Comparison of ENCODE assay signal across 8 cellular contexts in genomic region chr11:72781313-72782080, GRCh38. TPM values are rescaled to one million over a fixed set of nuclear protein-coding genes. Genes with fewer than 3 reads are reported as not detected.
DNase-seq lines count a peak whose midpoint lies in the region; ATAC-seq and TF ChIP-seq lines count a peak whose summit lies in the region.

No MANE protein-coding gene starts in this region.

- no peaks in the 10 kb centered on the region for H3K36me3 ChIP-seq in DND-41 (ENCODE audit: insufficient read depth, low read length)
- H3K36me3 ChIP-seq in HUES64 (ENCODE audit: insufficient read depth, low read length) = no peaks in the 10 kb centered on the region

- H4K20me1 ChIP-seq in DND-41 (ENCODE audit: insufficient read depth, low read length) = peaks cover 6% of the 10 kb centered on the region

- no peaks in the 10 kb centered on the region for H3K36me3 Mint-ChIP-seq in stimulated activated memory B cell treated with anti-CD40 and anti-IgM and Interleukin-4, amounts not matched to agents 10 μg/mL and 1 μg/mL and 100 μg/mL, for 72 hours

- peak overlapping the region; percentile 35; the same call in 1 of the 2 replicates for H3K9ac ChIP-seq in DND-41 (ENCODE audit: low read depth, low read length)
- no peak overlapping the region for H3K9ac ChIP-seq in HUES64 (ENCODE audit: low read depth, low read length)

- H3K9me3 Mint-ChIP-seq in stimulated activated memory B cell treated with anti-CD40 and anti-IgM and Interleukin-4, amounts not matched to agents 10 μg/mL and 1 μg/mL and 100 μg/mL, for 72 hours = no peaks in the 10 kb centered on the region

- 1% methylated on average over 87 of the region's 89 CpGs for WGBS in HUES64

- H3K27ac Mint-ChIP-seq in stimulated activated memory B cell treated with anti-CD40 and anti-IgM and Interleukin-4, amounts not matched to agents 10 μg/mL and 1 μg/mL and 100 μg/mL, for 72 hours = peak overlapping the region; percentile 66

- no peaks in the 10 kb centered on the region for H3K9me3 ChIP-seq in DND-41 (ENCODE audit: insufficient read depth, low read length, severe bottlenecking)
- no peaks in the 10 kb centered on the region for H3K9me3 ChIP-seq in HUES64 (ENCODE audit: insufficient read depth, low read depth, low read length)

- no peak for TF ChIP-seq CTCF in DND-41 (IDR thresholded peaks at IDR 0.05; ENCODE audit: borderline replicate concordance, extremely low read depth, low read length, poor library complexity, severe bottlenecking)

- H2AFZ ChIP-seq in DND-41 (ENCODE audit: low read depth, low read length) = peak overlapping the region; percentile 55

- H3K4me1 Mint-ChIP-seq in stimulated activated memory B cell treated with anti-CD40 and anti-IgM and Interleukin-4, amounts not matched to agents 10 μg/mL and 1 μg/mL and 100 μg/mL, for 72 hours = peaks cover 53% of the 10 kb centered on the region

- ATAC-seq in DND-41 (ENCODE audit: insufficient read depth, low read depth) (peak; percentile 80), GM21447 (IDR thresholded peaks at IDR 0.05; ENCODE audit: unreplicated experiment) (no peak)
- peak; percentile 77 for ATAC-seq in stimulated activated memory B cell treated with anti-CD40 and anti-IgM and Interleukin-4, amounts not matched to agents 10 μg/mL and 1 μg/mL and 100 μg/mL, for 72 hours

- no peak overlapping the region for H3K27ac ChIP-seq in DND-41 (ENCODE audit: low read length)
- H3K27ac ChIP-seq in HUES64 (ENCODE audit: low read depth, low read length) = no peak overlapping the region

- peak overlapping the region; percentile 62 for H3K4me2 ChIP-seq in DND-41 (ENCODE audit: insufficient read depth, low read length)

- H3K4me3 ChIP-seq in DND-41 (ENCODE audit: low read depth in 1 of 2, low read length in 2 of 2) = peak overlapping the region in 1 of 2 experiments; percentile 51; a peak in 2 of 4 replicates
- H3K4me3 ChIP-seq in HUES64 (ENCODE audit: low read length) = peak overlapping the region; percentile 50

- H3K27me3 ChIP-seq in DND-41 (ENCODE audit: insufficient read depth, low read length, poor library complexity) = no peaks in the 10 kb centered on the region
- peaks cover 11% of the 10 kb centered on the region for H3K27me3 ChIP-seq in HUES64 (ENCODE audit: insufficient read depth, low read length)

- H3K4me1 ChIP-seq in DND-41 (ENCODE audit: insufficient read depth, low read length) (peaks cover 12% of the 10 kb centered on the region), HUES64 (ENCODE audit: insufficient read depth, low read length) (peaks cover 2% of the 10 kb centered on the region; the same call in 1 of the 2 replicates)

- H3K79me2 ChIP-seq in DND-41 (ENCODE audit: insufficient read depth, low read length) = no peaks in the 10 kb centered on the region

- peak overlapping the region; percentile 79 for H3K4me3 Mint-ChIP-seq in stimulated activated memory B cell treated with anti-CD40 and anti-IgM and Interleukin-4, amounts not matched to agents 10 μg/mL and 1 μg/mL and 100 μg/mL, for 72 hours

- no peaks in the 10 kb centered on the region for H3K27me3 Mint-ChIP-seq in stimulated activated memory B cell treated with anti-CD40 and anti-IgM and Interleukin-4, amounts not matched to agents 10 μg/mL and 1 μg/mL and 100 μg/mL, for 72 hours

- DNase-seq in DND-41 (peak; percentile 51), dermis blood vessel endothelial cell (peak; percentile 32), midbrain (lab: John Stamatoyannopoulos, UW) (peak; percentile 17), GOT3 (lab: John Stamatoyannopoulos, UW) (no peak)
- peak; percentile 64 for DNase-seq in activated CD4-positive, alpha-beta T cell treated with anti-CD3 and anti-CD28 coated beads, Interleukin-2, amount 50 U/mL, for 1 hour

RNA-seq across cellular contexts. Expression of gene STARD10, which starts 12.3 kb away (rescaled TPM):
- polyA plus RNA-seq in HUES64 (2013, experiment 1 of 2) = 12.6 TPM
- polyA plus RNA-seq in HUES64 (2013, experiment 2 of 2) = 23.7 TPM
- total RNA-seq in dermis blood vessel endothelial cell = 35.7 and 60.4 TPM in 2 replicates

RNA-seq across cellular contexts. Expression of gene ARAP1, which starts 29.3 kb away (rescaled TPM):
- 34.0 TPM for polyA plus RNA-seq in HUES64 (2013, experiment 1 of 2)
- polyA plus RNA-seq in HUES64 (2013, experiment 2 of 2) = 31.4 TPM
- total RNA-seq in dermis blood vessel endothelial cell = 80.0 and 127 TPM in 2 replicates

RNA-seq across cellular contexts. Expression of gene ATG16L2, which starts 32.7 kb away (rescaled TPM):
- 8.3 TPM for polyA plus RNA-seq in HUES64 (2013, experiment 1 of 2)
- 9.8 TPM for polyA plus RNA-seq in HUES64 (2013, experiment 2 of 2)
- 6.5 and 22.1 TPM in 2 replicates for total RNA-seq in dermis blood vessel endothelial cell
